Comparison of ENCODE assay signal across 10 cellular contexts in genomic region chrX:20547649-20548051, GRCh38.
A peak's percentile ranks its signal among the peaks of the same experiment; 100 is the strongest.
DNase-seq lines count a peak whose midpoint lies in the region; FAIRE-seq and TF ChIP-seq lines count a peak whose summit lies in the region.
"Had no signal": no experiment of that assay in that cellular context is flagged by ENCODE, and none has a peak within 500 bp of the region (broad histone marks: within the 10 kb centered on the region; RNA-seq: fewer than 3 reads in every experiment).

No MANE protein-coding gene starts in this region.

- H3K9me3 ChIP-seq in liver (ENCODE audit: control insufficient read depth in 4 of 4, low read length in 3 of 4) = no peaks in the 10 kb centered on the region

- TF ChIP-seq CTCF in liver (IDR thresholded peaks at IDR 0.05; ENCODE audit: low read depth, low read length, missing input control) (no peak), RWPE1 (conservative IDR thresholded peaks at IDR 0.05; ENCODE audit: low read depth) (no peak), glutamatergic neuron (IDR thresholded peaks at IDR 0.05; ENCODE audit: partially characterized antibody, unreplicated experiment) (no peak)

- H3K9me3 Mint-ChIP-seq in activated naive CD8-positive, alpha-beta T cell treated with anti-CD3 and anti-CD28 coated beads for 36 hours = peaks cover 6% of the 10 kb centered on the region
- H3K9me3 Mint-ChIP-seq in glutamatergic neuron (ENCODE audit: unreplicated experiment) = peaks cover 1% of the 10 kb centered on the region

- peak in 1 of 2 donors; percentile 3 for TF ChIP-seq RAD21 in liver (IDR thresholded peaks at IDR 0.05)

- H3K4me3 Mint-ChIP-seq in activated naive CD8-positive, alpha-beta T cell treated with anti-CD3 and anti-CD28 coated beads for 36 hours = no peak overlapping the region
- H3K4me3 Mint-ChIP-seq in glutamatergic neuron (ENCODE audit: unreplicated experiment) = no peak overlapping the region

- H3K36me3 ChIP-seq in liver (ENCODE audit: control insufficient read depth in 4 of 4, insufficient read depth in 3 of 4, low read depth in 1 of 4, low read length in 3 of 4) = no peaks in the 10 kb centered on the region

- WGBS in liver = 27% methylated on average over 3 of the region's 3 CpGs

- H3K27ac ChIP-seq in liver (ENCODE audit: low read depth in 1 of 2, low read length in 2 of 2) (peak overlapping the region; percentile 32 to 45), RWPE1 (no peak overlapping the region)

- H3K27me3 ChIP-seq in liver (ENCODE audit: control insufficient read depth in 4 of 4, insufficient read depth in 4 of 4, low read length in 3 of 4) = no peaks in the 10 kb centered on the region

- CTCF ChIA-PET in RWPE1 (lab: Yijun Ruan, JAX) = interaction anchor here (0.6 kb wide), 1 partner anchor 462 kb away, joined by 3 read pairs; no protein-coding TSS in a partner anchor

- DNase-seq in DMS53 treated with DMSO at 0.1 percent for 48 hours (lab: John Stamatoyannopoulos, UW; ENCODE audit: unreplicated experiment) (peak; percentile 32), H54 (ENCODE audit: insufficient read length, low spot score) (peak; percentile 2), RWPE1 (ENCODE audit: low spot score) (no peak), glutamatergic neuron (no peak), SKM-1 (lab: John Stamatoyannopoulos, UW; ENCODE audit: unreplicated experiment) (no peak)
- DNase-seq in activated naive CD8-positive, alpha-beta T cell treated with anti-CD3 and anti-CD28 coated beads for 36 hours = no peak
- DNase-seq in activated naive CD4-positive, alpha-beta T cell treated with anti-CD3 and anti-CD28 coated beads, Interleukin-2, amount 50 U/mL, for 16 hours = no peak

- peaks cover 5% of the 10 kb centered on the region for H3K4me1 Mint-ChIP-seq in activated naive CD8-positive, alpha-beta T cell treated with anti-CD3 and anti-CD28 coated beads for 36 hours
- H3K4me1 Mint-ChIP-seq in glutamatergic neuron (ENCODE audit: low read depth, unreplicated experiment) = no peaks in the 10 kb centered on the region

- H3K4me1 ChIP-seq in liver (ENCODE audit: control insufficient read depth in 4 of 4, insufficient read depth in 4 of 4, low read length in 3 of 4) = peaks cover 0 to 3% (median 2%) of the 10 kb centered on the region in 4 donors

- no peak for FAIRE-seq in H54 (lab: Jason Lieb, UNC)
- FAIRE-seq: TTC549 had no signal

- TF ChIP-seq POLR2A in H54 (IDR thresholded peaks at IDR 0.05; ENCODE audit: low read depth, low read length) = no peak

- peaks cover 1% of the 10 kb centered on the region for H3K27me3 Mint-ChIP-seq in activated naive CD8-positive, alpha-beta T cell treated with anti-CD3 and anti-CD28 coated beads for 36 hours
- no peaks in the 10 kb centered on the region for H3K27me3 Mint-ChIP-seq in glutamatergic neuron (ENCODE audit: unreplicated experiment)

- POLR2A ChIA-PET in RWPE1 (lab: Yijun Ruan, JAX; ENCODE audit: low non-redundant PET) = no interaction called here

- no peak overlapping the region for H3K9ac ChIP-seq in liver (ENCODE audit: low read depth in 1 of 2, low read length in 2 of 2)

- H3K4me3 ChIP-seq in liver (ENCODE audit: low read depth in 1 of 3, low read length in 3 of 3) = no peak overlapping the region
- H3K4me3 ChIP-seq: dorsolateral prefrontal cortex had no signal

- peak overlapping the region; percentile 34 for H3K27ac Mint-ChIP-seq in activated naive CD8-positive, alpha-beta T cell treated with anti-CD3 and anti-CD28 coated beads for 36 hours
- H3K27ac Mint-ChIP-seq in glutamatergic neuron (ENCODE audit: unreplicated experiment) = no peak overlapping the region

- no peaks in the 10 kb centered on the region for H3K36me3 Mint-ChIP-seq in activated naive CD8-positive, alpha-beta T cell treated with anti-CD3 and anti-CD28 coated beads for 36 hours
- no peaks in the 10 kb centered on the region for H3K36me3 Mint-ChIP-seq in glutamatergic neuron (ENCODE audit: unreplicated experiment)

TF ChIP-seq in liver, 16 proteins besides CTCF, POLR2A, EP300 and RAD21:
- peak; percentile 53 for TF ChIP-seq ATF3 (IDR thresholded peaks at IDR 0.05)
- TF ChIP-seq FOXA1 (IDR thresholded peaks at IDR 0.05) = no peak
- peak; percentile 73 for TF ChIP-seq SP1 (IDR thresholded peaks at IDR 0.05)
- TF ChIP-seq EGR1 (IDR thresholded peaks at IDR 0.05; ENCODE audit: low read depth in 2 of 2) = no peak
- peak; percentile 53 for TF ChIP-seq YY1 (IDR thresholded peaks at IDR 0.05)
- no peak for TF ChIP-seq TAF1 (conservative IDR thresholded peaks at IDR 0.05)
- TF ChIP-seq MAX (IDR thresholded peaks at IDR 0.05) = no peak
- no peak for TF ChIP-seq NR2F2 (IDR thresholded peaks at IDR 0.05)
- no peak for TF ChIP-seq FOXA2 (IDR thresholded peaks at IDR 0.05)
- peak; percentile 66 to 72 for TF ChIP-seq HNF4A (conservative IDR thresholded peaks at IDR 0.05)
- TF ChIP-seq ZBTB33 (IDR thresholded peaks at IDR 0.05) = no peak
- TF ChIP-seq JUND (IDR thresholded peaks at IDR 0.05) = peak; percentile 55 to 69
- peak; percentile 46 for TF ChIP-seq HNF4G (IDR thresholded peaks at IDR 0.05)
- TF ChIP-seq REST (IDR thresholded peaks at IDR 0.05) = no peak
- no peak for TF ChIP-seq GABPA (IDR thresholded peaks at IDR 0.05 in 1 of 2, conservative IDR thresholded peaks at IDR 0.05 in 1 of 2)
- peak; percentile 34 to 50 for TF ChIP-seq RXRA (IDR thresholded peaks at IDR 0.05)

Comparison
In these comparisons a context has a peak if more than half of its experiments do, and no peak if none do; other contexts are left out.
1. DNase-seq: peak in DMS53 treated with DMSO at 0.1 percent for 48 hours (single experiment) and H54 (single experiment); none in activated naive CD8-positive, alpha-beta T cell treated with anti-CD3 and anti-CD28 coated beads for 36 hours (single experiment), RWPE1 (single experiment), activated naive CD4-positive, alpha-beta T cell treated with anti-CD3 and anti-CD28 coated beads, Interleukin-2, amount 50 U/mL, for 16 hours (single experiment), glutamatergic neuron (single experiment) and SKM-1 (single experiment).